28 cellular contexts compared by ENCODE assay signal in the genomic region with DNA sequence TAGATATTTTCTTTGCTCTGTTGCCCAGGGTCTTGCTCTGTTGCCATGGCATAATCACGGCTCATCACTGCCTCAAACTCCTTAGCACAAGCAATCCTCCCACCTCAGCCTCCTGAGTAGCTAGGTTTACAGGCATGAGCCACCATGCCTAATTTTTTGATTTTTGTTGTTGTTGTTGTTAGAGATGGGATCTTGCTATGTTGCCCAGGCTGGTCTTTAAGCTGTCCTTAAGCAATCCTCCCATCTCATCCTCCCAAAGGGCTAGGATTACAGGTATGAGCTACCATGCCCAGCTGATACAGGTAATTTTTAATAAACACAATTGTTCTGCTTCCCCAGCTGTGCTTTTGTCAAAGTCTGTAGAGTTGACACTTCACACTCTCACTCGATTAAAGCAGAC.
"Had no signal": no experiment of that assay in that cellular context is flagged by ENCODE, and none has a peak within 500 bp of the region (broad histone marks: within the 10 kb centered on the region; RNA-seq: fewer than 3 reads in every experiment).

No MANE protein-coding gene starts in this region.

- H3K27ac ChIP-seq: stomach, suprapubic skin, testis, thoracic aorta, thyroid gland, tibial artery, tibial nerve, transverse colon, upper lobe of left lung, upper lobe of right lung, uterus, vagina had no signal

- H3K9me3 ChIP-seq: stomach, suprapubic skin, testis, thoracic aorta, thyroid gland, tibial artery, tibial nerve, transverse colon, upper lobe of left lung, upper lobe of right lung, uterus, vagina had no signal

- ATAC-seq: stimulated activated effector memory CD8-positive, alpha-beta T cell treated with anti-CD3 and anti-CD28 coated beads, Interleukin-12 subunit alpha, Interleukin-12 subunit beta, amount 100 ng/mL, for 72 hours; stimulated activated memory B cell treated with anti-CD40 and anti-IgM and Interleukin-4, amounts not matched to agents 10 μg/mL and 1 μg/mL and 100 μg/mL, for 72 hours; stimulated activated naive B cell treated with anti-CD40 and anti-IgM and Interleukin-4, amounts not matched to agents 10 μg/mL and 1 μg/mL and 100 μg/mL, for 72 hours; stimulated activated naive CD8-positive, alpha-beta T cell treated with anti-CD3 and anti-CD28 coated beads, Interleukin-15, amount 100 ng/mL, for 72 hours; stimulated activated naive CD8-positive, alpha-beta T cell treated with anti-CD3 and anti-CD28 coated beads, Interleukin-15, Interleukin-2, amounts not matched to agents 100 U/mL and 50 U/mL, for 24 hours; upper lobe of right lung had no signal

- H3K4me1 Mint-ChIP-seq: stimulated activated effector memory CD8-positive, alpha-beta T cell treated with anti-CD3 and anti-CD28 coated beads, Interleukin-12 subunit alpha, Interleukin-12 subunit beta, amount 100 ng/mL, for 72 hours; stimulated activated naive CD8-positive, alpha-beta T cell treated with anti-CD3 and anti-CD28 coated beads, Interleukin-15, amount 100 ng/mL, for 72 hours had no signal

- H3K27me3 ChIP-seq: stomach, suprapubic skin, testis, thyroid gland, tibial artery, tibial nerve, transverse colon, upper lobe of left lung, upper lobe of right lung, uterus, vagina had no signal

- H3K4me3 ChIP-seq: stomach, suprapubic skin, testis, thoracic aorta, thyroid gland, tibial artery, tibial nerve, transverse colon, upper lobe of left lung, upper lobe of right lung, uterus, vagina had no signal

- H3K4me1 ChIP-seq: suprapubic skin, testis, thyroid gland, tibial artery, tibial nerve, transverse colon, upper lobe of left lung, upper lobe of right lung, uterus had no signal

- H3K4me3 Mint-ChIP-seq: stimulated activated effector memory CD8-positive, alpha-beta T cell treated with anti-CD3 and anti-CD28 coated beads, Interleukin-12 subunit alpha, Interleukin-12 subunit beta, amount 100 ng/mL, for 72 hours; stimulated activated memory B cell treated with anti-CD40 and anti-IgM and Interleukin-4, amounts not matched to agents 10 μg/mL and 1 μg/mL and 100 μg/mL, for 72 hours; stimulated activated naive B cell treated with anti-CD40 and anti-IgM and Interleukin-4, amounts not matched to agents 10 μg/mL and 1 μg/mL and 100 μg/mL, for 72 hours; stimulated activated naive CD8-positive, alpha-beta T cell treated with anti-CD3 and anti-CD28 coated beads, Interleukin-15, amount 100 ng/mL, for 72 hours; stimulated activated naive CD8-positive, alpha-beta T cell treated with anti-CD3 and anti-CD28 coated beads, Interleukin-15, Interleukin-2, amounts not matched to agents 100 ng/mL and 50 ng/mL, for 24 hours had no signal

- H3K9me3 Mint-ChIP-seq: stimulated activated effector memory CD8-positive, alpha-beta T cell treated with anti-CD3 and anti-CD28 coated beads, Interleukin-12 subunit alpha, Interleukin-12 subunit beta, amount 100 ng/mL, for 72 hours; stimulated activated memory B cell treated with anti-CD40 and anti-IgM and Interleukin-4, amounts not matched to agents 10 μg/mL and 1 μg/mL and 100 μg/mL, for 72 hours; stimulated activated naive B cell treated with anti-CD40 and anti-IgM and Interleukin-4, amounts not matched to agents 10 μg/mL and 1 μg/mL and 100 μg/mL, for 72 hours; stimulated activated naive CD8-positive, alpha-beta T cell treated with anti-CD3 and anti-CD28 coated beads, Interleukin-15, amount 100 ng/mL, for 72 hours; stimulated activated naive CD8-positive, alpha-beta T cell treated with anti-CD3 and anti-CD28 coated beads, Interleukin-15, Interleukin-2, amounts not matched to agents 100 ng/mL and 50 ng/mL, for 24 hours had no signal

- FAIRE-seq: urothelium cell line had no signal

- H3K36me3 ChIP-seq: stomach, suprapubic skin, thoracic aorta, thyroid gland, tibial artery, tibial nerve, transverse colon, upper lobe of left lung, upper lobe of right lung, uterus, vagina had no signal

- H3K27me3 Mint-ChIP-seq: stimulated activated memory B cell treated with anti-CD40 and anti-IgM and Interleukin-4, amounts not matched to agents 10 μg/mL and 1 μg/mL and 100 μg/mL, for 72 hours; stimulated activated naive B cell treated with anti-CD40 and anti-IgM and Interleukin-4, amounts not matched to agents 10 μg/mL and 1 μg/mL and 100 μg/mL, for 72 hours; stimulated activated naive CD8-positive, alpha-beta T cell treated with anti-CD3 and anti-CD28 coated beads, Interleukin-15, amount 100 ng/mL, for 72 hours; stimulated activated naive CD8-positive, alpha-beta T cell treated with anti-CD3 and anti-CD28 coated beads, Interleukin-15, Interleukin-2, amounts not matched to agents 100 ng/mL and 50 ng/mL, for 24 hours had no signal

- DNase-seq: stimulated activated CD4-positive, alpha-beta T cell treated with anti-CD3 and anti-CD28 coated beads, Interleukin-2, amount 100 ng/mL, for 48 hours; stimulated activated CD4-positive, alpha-beta T cell treated with anti-CD3 and anti-CD28 coated beads, Interleukin-4, amount 100 ng/mL, for 1 hour; stimulated activated CD4-positive, alpha-beta T cell treated with anti-CD3 and anti-CD28 coated beads, Interleukin-4, amount 100 ng/mL, for 24 hours; stimulated activated CD4-positive, alpha-beta T cell treated with anti-CD3 and anti-CD28 coated beads, Interleukin-4, amount 100 ng/mL, for 4 hours; stimulated activated CD8-positive, alpha-beta memory T cell treated with anti-CD3 and anti-CD28 coated beads, Interleukin-4, amount 100 ng/mL, for 48 hours; stimulated activated naive B cell treated with anti-CD40 and anti-IgM and Interleukin-4, amounts not matched to agents 10 μg/mL and 1 μg/mL and 100 μg/mL, for 72 hours; stimulated activated naive CD4-positive, alpha-beta T cell; stimulated activated naive CD4-positive, alpha-beta T cell treated with Interleukin-2 at 50 U/mL for 16 hours; stimulated activated naive CD8-positive, alpha-beta T cell treated with anti-CD3 and anti-CD28 coated beads, Interleukin-15, amount 100 ng/mL, for 72 hours; stimulated activated naive CD8-positive, alpha-beta T cell treated with anti-CD3 and anti-CD28 coated beads, Interleukin-15, Interleukin-2, amounts not matched to agents 100 U/mL and 50 U/mL, for 24 hours; stomach; substantia nigra; testis; thyroid gland; tibial artery; transverse colon; trophoblast cell; upper lobe of left lung; upper lobe of right lung; uterus had no signal

- H3K27ac Mint-ChIP-seq: stimulated activated effector memory CD8-positive, alpha-beta T cell treated with anti-CD3 and anti-CD28 coated beads, Interleukin-12 subunit alpha, Interleukin-12 subunit beta, amount 100 ng/mL, for 72 hours; stimulated activated memory B cell treated with anti-CD40 and anti-IgM and Interleukin-4, amounts not matched to agents 10 μg/mL and 1 μg/mL and 100 μg/mL, for 72 hours; stimulated activated naive B cell treated with anti-CD40 and anti-IgM and Interleukin-4, amounts not matched to agents 10 μg/mL and 1 μg/mL and 100 μg/mL, for 72 hours; stimulated activated naive CD8-positive, alpha-beta T cell treated with anti-CD3 and anti-CD28 coated beads, Interleukin-15, amount 100 ng/mL, for 72 hours; stimulated activated naive CD8-positive, alpha-beta T cell treated with anti-CD3 and anti-CD28 coated beads, Interleukin-15, Interleukin-2, amounts not matched to agents 100 ng/mL and 50 ng/mL, for 24 hours had no signal
